11 cellular contexts compared by ENCODE assay signal in genomic region chr5:112660359-112660758, GRCh38.
"Had no signal": no experiment of that assay in that cellular context is flagged by ENCODE, and none has a peak within 500 bp of the region (broad histone marks: within the 10 kb centered on the region; RNA-seq: fewer than 3 reads in every experiment).

No MANE protein-coding gene starts in this region.

- ATAC-seq: activated naive CD4-positive, alpha-beta T cell treated with anti-CD3 and anti-CD28 coated beads, Interleukin-2, amount 50 U/mL, for 72 hours; activated naive CD8-positive, alpha-beta T cell treated with anti-CD3 and anti-CD28 coated beads, Interleukin-2, amount 50 U/mL, for 24 hours; activated T-cell treated with anti-CD3 and anti-CD28 coated beads, Interleukin-2, amount 50 U/mL, for 4 hours; activated T-cell treated with anti-CD3 and anti-CD28 coated beads, Interleukin-2, amount 50 U/mL, for 72 hours; activated T-helper 17 cell treated with anti-CD3 and anti-CD28 coated beads, Interleukin-2, amount 50 U/mL, for 72 hours; body of pancreas had no signal

- H3K4me1 ChIP-seq: adrenal gland, ascending aorta, body of pancreas, breast epithelium had no signal

- H3K9me3 ChIP-seq: adrenal gland, body of pancreas, breast epithelium had no signal

- H3K36me3 ChIP-seq: adrenal gland, ascending aorta, brain microvascular endothelial cell, breast epithelium, cardiac muscle cell had no signal

- H3K4me3 ChIP-seq: adrenal gland, ascending aorta, body of pancreas, breast epithelium, cardiac muscle cell had no signal

- H3K27ac ChIP-seq: adrenal gland, ascending aorta, body of pancreas, brain microvascular endothelial cell, breast epithelium, cardiac muscle cell had no signal
